ENCODE assay signal across 6 cellular contexts in genomic region chr2:7121851-7122250, GRCh38.
"Had no signal": no experiment of that assay in that cellular context is flagged by ENCODE, and none has a peak within 500 bp of the region (broad histone marks: within the 10 kb centered on the region; RNA-seq: fewer than 3 reads in every experiment).

No MANE protein-coding gene starts in this region.

- H3K4me3 ChIP-seq: GM23248, K562 had no signal

- H3K9ac ChIP-seq: GM23248 had no signal

- H2AFZ ChIP-seq: GM23248 had no signal

- DNase-seq: GM23248, GOT3, H7, HCEC 1CT, IMR-90 had no signal

- H3K27ac ChIP-seq: GM23248 had no signal
